ENCODE assay signal across 1 cellular context in genomic region chr1:229293528-229294204, GRCh38.
A peak's percentile ranks its signal among the peaks of the same experiment; 100 is the strongest.
TF ChIP-seq lines count a peak whose summit lies in the region.

No MANE protein-coding gene starts in this region.

TF ChIP-seq in K562, 482 proteins besides CTCF, POLR2A, EP300 and RAD21:
- TF ChIP-seq POLR2G (IDR thresholded peaks at IDR 0.05; ENCODE audit: low read depth, low read length), result 0 out of 2 replicates have a peak, but pooled peaks have one; percentile 6
- TF ChIP-seq THRAP3 (IDR thresholded peaks at IDR 0.05; ENCODE audit: borderline replicate concordance), result no peak
- TF ChIP-seq STAT5A (IDR thresholded peaks at IDR 0.05; ENCODE audit: borderline replicate concordance, low read length), result no peak
- no peak for TF ChIP-seq HMGXB4 (CRISPR knock-in tag; IDR thresholded peaks at IDR 0.05)
- no peak for TF ChIP-seq ZBTB43 (CRISPR knock-in tag; IDR thresholded peaks at IDR 0.05)
- no peak for TF ChIP-seq NEUROD1 (IDR thresholded peaks at IDR 0.05; ENCODE audit: borderline replicate concordance, low read depth, low read length, partially characterized antibody)
- no peak for TF ChIP-seq ZFP1 (CRISPR knock-in tag; IDR thresholded peaks at IDR 0.05)
- TF ChIP-seq SMC3 (conservative IDR thresholded peaks at IDR 0.05; ENCODE audit: insufficient read depth, low read depth, low read length), result no peak
- no peak for TF ChIP-seq ZNF696 (CRISPR knock-in tag; conservative IDR thresholded peaks at IDR 0.05)
- TF ChIP-seq FOXK1 (CRISPR knock-in tag; IDR thresholded peaks at IDR 0.05; ENCODE audit: borderline replicate concordance), result no peak
- TF ChIP-seq ZNF197 (CRISPR knock-in tag; IDR thresholded peaks at IDR 0.05; ENCODE audit: low read depth), result no peak
- no peak for TF ChIP-seq SAFB2 (IDR thresholded peaks at IDR 0.05; ENCODE audit: borderline replicate concordance, low read depth, low read length, severe bottlenecking)
- no peak for TF ChIP-seq ZNF668 (CRISPR knock-in tag; IDR thresholded peaks at IDR 0.05)
- TF ChIP-seq TAF1 (IDR thresholded peaks at IDR 0.05; ENCODE audit: control insufficient read depth, extremely low read depth, insufficient read depth, low read length, severe bottlenecking), result no peak
- no peak for TF ChIP-seq GTF2E2 (tag; IDR thresholded peaks at IDR 0.05)
- TF ChIP-seq SUPT5H (IDR thresholded peaks at IDR 0.05), result 0 out of 2 replicates have a peak, but pooled peaks have one; percentile 40
- no peak for TF ChIP-seq SIX5 (IDR thresholded peaks at IDR 0.05; ENCODE audit: borderline replicate concordance in 1 of 2, insufficient read depth in 1 of 2, low read depth in 1 of 2, low read length in 2 of 2)
- TF ChIP-seq POLR2AphosphoS2 (IDR thresholded peaks at IDR 0.05; ENCODE audit: low read length), result 0 out of 2 replicates have a peak, but pooled peaks have one; percentile 54
